In the genomic region with DNA sequence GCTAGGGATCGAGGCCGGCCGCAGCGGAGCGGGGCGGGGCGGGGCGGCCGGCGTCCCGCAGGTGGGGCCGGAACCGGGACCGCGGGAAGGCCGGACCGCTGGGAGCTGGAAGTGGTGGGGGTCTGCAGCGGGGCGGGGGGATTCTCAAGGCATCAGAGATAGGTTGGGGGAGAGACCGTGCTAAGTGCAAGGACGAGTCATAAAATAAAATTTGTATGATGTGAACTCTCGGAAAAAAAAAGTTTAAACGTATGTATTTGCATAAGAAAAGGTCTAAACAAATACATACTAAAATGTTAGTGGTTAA, we compare ENCODE assay signal across 8 cellular contexts. TPM values are rescaled to one million over a fixed set of nuclear protein-coding genes. Genes with fewer than 3 reads are reported as not detected.
DNase-seq lines count a peak whose midpoint lies in the region; TF ChIP-seq lines count a peak whose summit lies in the region.

A gene with protein sequence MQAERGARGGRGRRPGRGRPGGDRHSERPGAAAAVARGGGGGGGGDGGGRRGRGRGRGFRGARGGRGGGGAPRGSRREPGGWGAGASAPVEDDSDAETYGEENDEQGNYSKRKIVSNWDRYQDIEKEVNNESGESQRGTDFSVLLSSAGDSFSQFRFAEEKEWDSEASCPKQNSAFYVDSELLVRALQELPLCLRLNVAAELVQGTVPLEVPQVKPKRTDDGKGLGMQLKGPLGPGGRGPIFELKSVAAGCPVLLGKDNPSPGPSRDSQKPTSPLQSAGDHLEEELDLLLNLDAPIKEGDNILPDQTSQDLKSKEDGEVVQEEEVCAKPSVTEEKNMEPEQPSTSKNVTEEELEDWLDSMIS (minus strand): TSS at position 25 of the 307 bp plus-strand sequence. CDS start 158 bp downstream, outside the sequence.

- in situ Hi-C loops in G401 (cut with HindIII; ENCODE audit: low sequenced_read_pairs), result no loop called here

- no peaks in the 10 kb centered on the region for H3K9me2 ChIP-seq in SU-DHL-6 (replicated peaks; ENCODE audit: insufficient read depth, low read length)

- no peak within 1 kb of the TSS for H3K23ac ChIP-seq in trophoblast cell (ENCODE audit: low read length)

- peaks cover 2 to 5% of the 10 kb centered on the region in 2 experiments for H3K4me1 ChIP-seq in trophoblast cell (ENCODE audit: control insufficient read depth in 1 of 2, insufficient read depth in 2 of 2, low read length in 2 of 2)

- H2AFZ ChIP-seq in SU-DHL-6 (ENCODE audit: low read depth, low read length, severe bottlenecking) (peak within 1 kb of the TSS; percentile 98), trophoblast cell (ENCODE audit: insufficient read depth, low read length, poor library complexity) (peak within 1 kb of the TSS; percentile 49)

- no peaks in the 10 kb centered on the region for H4K20me1 ChIP-seq in SU-DHL-6 (ENCODE audit: low read depth, low read length)

- peak within 1 kb of the TSS; percentile 68 for H2BK120ac ChIP-seq in trophoblast cell (ENCODE audit: insufficient read depth, low read length, poor library complexity)

- peak within 1 kb of the TSS; percentile 98 for H3K4me2 ChIP-seq in SU-DHL-6 (ENCODE audit: low read depth, low read length, poor library complexity, severe bottlenecking)
- peak within 1 kb of the TSS; percentile 76 for H3K4me2 ChIP-seq in trophoblast cell (ENCODE audit: low read length)

- H3K27me3 ChIP-seq in SU-DHL-6 (ENCODE audit: low read length), result no peaks in the 10 kb centered on the region
- H3K27me3 ChIP-seq in trophoblast cell (ENCODE audit: insufficient read depth, low read length), result no peaks in the 10 kb centered on the region

- H3K36me3 ChIP-seq in SU-DHL-6 (ENCODE audit: low read length) (no peaks in the 10 kb centered on the region), trophoblast cell (ENCODE audit: control insufficient read depth in 1 of 2, insufficient read depth in 2 of 2, low read length in 2 of 2) (no peaks in the 10 kb centered on the region)

- H3F3A ChIP-seq in SU-DHL-6 (ENCODE audit: insufficient read depth), result peaks cover 15% of the 10 kb centered on the region

- H3K27ac ChIP-seq in SU-DHL-6 (ENCODE audit: low read depth, low read length) (peak within 1 kb of the TSS; percentile 74), trophoblast cell (ENCODE audit: low read depth, low read length) (peak within 1 kb of the TSS; percentile 94)

- H3K79me1 ChIP-seq in trophoblast cell (ENCODE audit: low read length), result peaks cover 8% of the 10 kb centered on the region

- peak within 1 kb of the TSS; percentile 93 for H3K14ac ChIP-seq in trophoblast cell (ENCODE audit: low read length)

- H3K9ac ChIP-seq in SU-DHL-6 (ENCODE audit: low read length) (peak within 1 kb of the TSS; percentile 93), trophoblast cell (ENCODE audit: low read length) (peak within 1 kb of the TSS; percentile 99)

- peak within 1 kb of the TSS; percentile 24 for H3K4ac ChIP-seq in trophoblast cell (ENCODE audit: low read depth, low read length)

- peak within 1 kb of the TSS; percentile 67 for H3K18ac ChIP-seq in trophoblast cell (ENCODE audit: low read length)

- TF ChIP-seq CTCF in SU-DHL-6 (IDR thresholded peaks at IDR 0.05; ENCODE audit: insufficient read depth, low read length, poor library complexity, severe bottlenecking), result no peak
- TF ChIP-seq CTCF in fibroblast of villous mesenchyme (IDR thresholded peaks at IDR 0.05; ENCODE audit: insufficient read depth, low read depth, low read length), result no peak

- H3K4me3 ChIP-seq in SU-DHL-6 (ENCODE audit: insufficient read depth, low read length, poor library complexity, severe bottlenecking) (peak within 1 kb of the TSS; percentile 93), fibroblast of villous mesenchyme (ENCODE audit: low read depth, low read length) (peak within 1 kb of the TSS; percentile 73), trophoblast cell (ENCODE audit: low read depth, low read length) (peak within 1 kb of the TSS; percentile 85)

- DNase-seq in G401 (ENCODE audit: low spot score) (no peak), fibroblast of villous mesenchyme (ENCODE audit: low read depth) (no peak), trophoblast cell (no peak), MV-4-11 (lab: John Stamatoyannopoulos, UW) (no peak), cerebellar nuclear complex (lab: John Stamatoyannopoulos, UW) (no peak), NCI-H69 (lab: John Stamatoyannopoulos, UW) (no peak), HuH-7.5 (ENCODE audit: low spot score) (no peak)

- no CpG with 5 or more reads among the region's 23 CpGs for WGBS in trophoblast cell (ENCODE audit: extremely low coverage, insufficient coverage, insufficient read length)

- H4K12ac ChIP-seq in trophoblast cell (ENCODE audit: low read depth, low read length), result peak within 1 kb of the TSS; percentile 83

- peaks cover 7% of the 10 kb centered on the region for H3K79me2 ChIP-seq in SU-DHL-6 (ENCODE audit: insufficient read depth, low read length)
- H3K79me2 ChIP-seq in trophoblast cell (ENCODE audit: control insufficient read depth, insufficient read depth, low read length, poor library complexity), result peaks cover 6% of the 10 kb centered on the region

- H4K8ac ChIP-seq in trophoblast cell (ENCODE audit: low read depth, low read length), result peak within 1 kb of the TSS; percentile 89

- peak within 1 kb of the TSS; percentile 82 for H2BK5ac ChIP-seq in trophoblast cell (ENCODE audit: low read depth, low read length, poor library complexity)

- H2AK5ac ChIP-seq in trophoblast cell (ENCODE audit: low read length), result no peak within 1 kb of the TSS

- no peak within 1 kb of the TSS for H2BK12ac ChIP-seq in trophoblast cell (ENCODE audit: low read length)

- no peaks in the 10 kb centered on the region for H3K9me3 ChIP-seq in SU-DHL-6 (ENCODE audit: insufficient read depth, low read length)
- no peaks in the 10 kb centered on the region for H3K9me3 ChIP-seq in trophoblast cell (ENCODE audit: insufficient read depth, low read depth, low read length)

- peak within 1 kb of the TSS; percentile 85 for H4K91ac ChIP-seq in trophoblast cell (ENCODE audit: low read depth, low read length)

RNA-seq across cellular contexts. Expression of the gene that starts here (rescaled TPM):
- total RNA-seq in G401 (2014; rRNA removed; shearing (Covaris generic)), result 37.5 and 52.4 TPM in 2 replicates
- total RNA-seq in fibroblast of villous mesenchyme, result 37.1 and 39.6 TPM in 2 replicates
- 7.5 and 7.9 TPM in 2 replicates for polyA plus RNA-seq in trophoblast cell (2013)
